In the genomic region with DNA sequence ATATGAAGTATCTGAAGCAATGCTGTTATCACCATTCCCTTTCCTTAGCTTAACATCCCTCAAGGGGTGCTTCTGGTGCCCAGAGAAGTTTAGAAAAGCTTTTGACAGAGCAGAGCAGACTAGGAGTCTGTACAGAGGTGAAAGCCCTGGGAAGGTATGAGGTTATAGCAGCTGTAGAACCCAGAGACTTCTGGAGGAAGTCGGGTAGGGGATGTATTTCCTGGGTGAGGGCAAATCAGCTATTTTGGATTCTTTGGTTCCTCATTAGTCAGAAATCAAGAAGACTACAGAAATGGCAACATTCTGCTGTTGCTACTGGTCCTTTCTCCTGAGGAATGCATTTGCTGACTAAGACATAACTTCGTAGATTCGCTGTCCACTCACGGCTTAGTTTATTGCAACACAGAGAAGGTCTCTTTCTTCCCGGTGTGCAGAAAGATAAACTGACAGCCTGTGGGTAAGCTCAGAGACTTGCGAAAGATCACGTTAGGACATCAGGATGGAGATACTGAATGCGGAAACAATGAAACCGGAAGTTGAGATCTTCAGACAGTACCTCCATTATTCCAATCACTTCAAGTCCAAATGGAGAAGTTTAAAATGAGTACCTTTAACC, we compare ENCODE assay signal across 10 cellular contexts. TPM values are rescaled to one million over a fixed set of nuclear protein-coding genes. Genes with fewer than 3 reads are reported as not detected.
DNase-seq lines count a peak whose midpoint lies in the region; ATAC-seq, FAIRE-seq and TF ChIP-seq lines count a peak whose summit lies in the region.
"Had no signal": no experiment of that assay in that cellular context is flagged by ENCODE, and none has a peak within 500 bp of the region (broad histone marks: within the 10 kb centered on the region; RNA-seq: fewer than 3 reads in every experiment).

No MANE protein-coding gene starts in this region.

- H3K4me1 ChIP-seq in H9 (ENCODE audit: insufficient read depth, low read length) = peaks cover 25% of the 10 kb centered on the region

- DNase-seq in H9 (no peak), fibroblast of the aortic adventitia (ENCODE audit: low read depth) (peak; percentile 26), pons (ENCODE audit: low spot score) (peak; percentile 84), WERI-Rb-1 (no peak), SW480 (ENCODE audit: low spot score) (no peak), frontal cortex (ENCODE audit: low spot score in 2 of 2) (no peak)
- DNase-seq: activated naive CD4-positive, alpha-beta T cell treated with Interleukin-2 at 50 U/mL for 16 hours had no signal

- no peak overlapping the region for H3K23ac ChIP-seq in H9 (ENCODE audit: insufficient read length, low read depth, low read length)

- no peak overlapping the region for H2BK20ac ChIP-seq in H9 (ENCODE audit: low read depth, low read length, poor library complexity, severe bottlenecking)

- peak overlapping the region; percentile 7 for H3K18ac ChIP-seq in H9 (ENCODE audit: insufficient read length, low read depth, low read length)

- no peaks in the 10 kb centered on the region for H3K79me2 ChIP-seq in H9 (ENCODE audit: insufficient read depth, low read length)

- H4K91ac ChIP-seq in H9 (ENCODE audit: insufficient read length, low read depth, low read length) = no peak overlapping the region

- no peaks in the 10 kb centered on the region; a peak in 1 of 7 replicates for H3K36me3 Mint-ChIP-seq in H9 (ENCODE audit: insufficient read depth in 1 of 3, low read depth in 3 of 3)

- H3K79me1 ChIP-seq in H9 (ENCODE audit: insufficient read depth, low read depth, low read length, poor library complexity, severe bottlenecking) = no peaks in the 10 kb centered on the region

- TF ChIP-seq POLR2A in Raji (IDR thresholded peaks at IDR 0.05; ENCODE audit: insufficient read depth, low read depth, low read length) = peak; percentile 31; the same call in 1 of the 2 replicates

- H3T11ph ChIP-seq in H9 (ENCODE audit: low read length) = peak overlapping the region; percentile 85

- H3K14ac ChIP-seq in H9 (ENCODE audit: insufficient read depth, low read length) = no peak overlapping the region

- no peak overlapping the region for H3K4ac ChIP-seq in H9 (ENCODE audit: low read depth, low read length)

- H4K8ac ChIP-seq in H9 (replicated peaks; ENCODE audit: insufficient read length, low read depth, low read length) = no peak overlapping the region

- H2AK5ac ChIP-seq in H9 (ENCODE audit: insufficient read length, low read length) = no peak overlapping the region

- no peak overlapping the region for H2BK15ac ChIP-seq in H9 (ENCODE audit: low read depth, low read length)

- FAIRE-seq in frontal cortex (lab: Jason Lieb, UNC) = no peak

- peaks cover 73 to 74% of the 10 kb centered on the region in 2 experiments for H3K4me1 Mint-ChIP-seq in H9

- H2BK120ac ChIP-seq in H9 (ENCODE audit: low read depth, low read length, poor library complexity, severe bottlenecking) = peak overlapping the region; percentile 87

- no peak overlapping the region for H2AFZ ChIP-seq in H9 (ENCODE audit: low read length)

- ATAC-seq in SK-N-SH treated with all-trans-retinoic acid at 6 μM for 48 hours = no peak

- H3K9ac ChIP-seq in H9 (ENCODE audit: extremely low read depth, insufficient read length, low read length) = no peak overlapping the region
- H3K9ac ChIP-seq: KMS-11 had no signal

- no peak overlapping the region for H2BK5ac ChIP-seq in H9 (ENCODE audit: insufficient read length, low read length)

- H3K27me3 Mint-ChIP-seq in H9 (ENCODE audit: low read depth) = no peaks in the 10 kb centered on the region

- H3K36me3 ChIP-seq in WERI-Rb-1 = no peaks in the 10 kb centered on the region

- no peak for TF ChIP-seq CTCF in H9 (conservative IDR thresholded peaks at IDR 0.05)
- no peak for TF ChIP-seq CTCF in fibroblast of the aortic adventitia (IDR thresholded peaks at IDR 0.05; ENCODE audit: insufficient read depth, low read length)
- no peak for TF ChIP-seq CTCF in WERI-Rb-1 (IDR thresholded peaks at IDR 0.05; ENCODE audit: low read depth, low read length)

- no peaks in the 10 kb centered on the region for H3K23me2 ChIP-seq in H9 (ENCODE audit: insufficient read length, low read depth, low read length, poor library complexity, severe bottlenecking)

- no peaks in the 10 kb centered on the region for H4K20me1 ChIP-seq in H9 (ENCODE audit: control insufficient read depth, insufficient read depth, insufficient read length)

- H3K9me3 ChIP-seq in H9 (ENCODE audit: control insufficient read depth, low read depth, low read length) (no peaks in the 10 kb centered on the region), WERI-Rb-1 (ENCODE audit: severe bottlenecking) (no peaks in the 10 kb centered on the region)

- no CpG with 5 or more reads among the region's 9 CpGs for WGBS in H9 (ENCODE audit: extremely low coverage, insufficient read length, low lambda C conversion rate)

- peak overlapping the region; percentile 57 for H3K27ac ChIP-seq in H9 (ENCODE audit: insufficient read length, low read depth, low read length)
- no peak overlapping the region for H3K27ac ChIP-seq in WERI-Rb-1
- H3K27ac ChIP-seq: KMS-11 had no signal

- H3K4me3 ChIP-seq in fibroblast of the aortic adventitia (ENCODE audit: low read depth, low read length) (no peak overlapping the region), WERI-Rb-1 (ENCODE audit: low read depth, low read length) (no peak overlapping the region)

- no peak overlapping the region for H2BK12ac ChIP-seq in H9 (ENCODE audit: insufficient read length, low read depth, low read length)

- no peaks in the 10 kb centered on the region for H3K9me3 Mint-ChIP-seq in H9

- H3K27me3 ChIP-seq in H9 (ENCODE audit: insufficient read depth, low read length) = no peaks in the 10 kb centered on the region
- no peaks in the 10 kb centered on the region for H3K27me3 ChIP-seq in WERI-Rb-1 (ENCODE audit: insufficient read depth, low read depth, severe bottlenecking)

- no peak overlapping the region for H3K56ac ChIP-seq in H9 (ENCODE audit: insufficient read length, low read depth, low read length)

- no peak overlapping the region for H3K4me2 ChIP-seq in H9 (ENCODE audit: insufficient read depth, insufficient read length, low read length)
- H3K4me2 ChIP-seq: KMS-11 had no signal

- peak overlapping the region; percentile 66 to 97 (median 85); a peak in 6 of 7 replicates for H3K27ac Mint-ChIP-seq in H9

- no peak overlapping the region for H4K5ac ChIP-seq in H9 (ENCODE audit: insufficient read length, low read depth, low read length)

- H3K4me3 Mint-ChIP-seq in H9 = no peak overlapping the region

TF ChIP-seq in SK-N-SH treated with all-trans-retinoic acid at 6 μM for 48 hours, 23 proteins besides CTCF, POLR2A, EP300 and RAD21:
- TF ChIP-seq, protein P1, sequence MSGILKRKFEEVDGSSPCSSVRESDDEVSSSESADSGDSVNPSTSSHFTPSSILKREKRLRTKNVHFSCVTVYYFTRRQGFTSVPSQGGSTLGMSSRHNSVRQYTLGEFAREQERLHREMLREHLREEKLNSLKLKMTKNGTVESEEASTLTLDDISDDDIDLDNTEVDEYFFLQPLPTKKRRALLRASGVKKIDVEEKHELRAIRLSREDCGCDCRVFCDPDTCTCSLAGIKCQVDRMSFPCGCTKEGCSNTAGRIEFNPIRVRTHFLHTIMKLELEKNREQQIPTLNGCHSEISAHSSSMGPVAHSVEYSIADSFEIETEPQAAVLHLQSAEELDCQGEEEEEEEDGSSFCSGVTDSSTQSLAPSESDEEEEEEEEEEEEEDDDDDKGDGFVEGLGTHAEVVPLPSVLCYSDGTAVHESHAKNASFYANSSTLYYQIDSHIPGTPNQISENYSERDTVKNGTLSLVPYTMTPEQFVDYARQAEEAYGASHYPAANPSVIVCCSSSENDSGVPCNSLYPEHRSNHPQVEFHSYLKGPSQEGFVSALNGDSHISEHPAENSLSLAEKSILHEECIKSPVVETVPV (CRISPR knock-in tag; IDR thresholded peaks at IDR 0.05) = no peak
- TF ChIP-seq TOX (CRISPR knock-in tag; IDR thresholded peaks at IDR 0.05; ENCODE audit: borderline replicate concordance) (no peak), ZNF565 (CRISPR knock-in tag; conservative IDR thresholded peaks at IDR 0.05; ENCODE audit: low read depth) (no peak), BACH2 (CRISPR knock-in tag; IDR thresholded peaks at IDR 0.05; ENCODE audit: borderline replicate concordance) (no peak), ISL1 (CRISPR knock-in tag; IDR thresholded peaks at IDR 0.05) (no peak), ZNF8 (CRISPR knock-in tag; IDR thresholded peaks at IDR 0.05) (no peak)
- TF ChIP-seq, protein P2, sequence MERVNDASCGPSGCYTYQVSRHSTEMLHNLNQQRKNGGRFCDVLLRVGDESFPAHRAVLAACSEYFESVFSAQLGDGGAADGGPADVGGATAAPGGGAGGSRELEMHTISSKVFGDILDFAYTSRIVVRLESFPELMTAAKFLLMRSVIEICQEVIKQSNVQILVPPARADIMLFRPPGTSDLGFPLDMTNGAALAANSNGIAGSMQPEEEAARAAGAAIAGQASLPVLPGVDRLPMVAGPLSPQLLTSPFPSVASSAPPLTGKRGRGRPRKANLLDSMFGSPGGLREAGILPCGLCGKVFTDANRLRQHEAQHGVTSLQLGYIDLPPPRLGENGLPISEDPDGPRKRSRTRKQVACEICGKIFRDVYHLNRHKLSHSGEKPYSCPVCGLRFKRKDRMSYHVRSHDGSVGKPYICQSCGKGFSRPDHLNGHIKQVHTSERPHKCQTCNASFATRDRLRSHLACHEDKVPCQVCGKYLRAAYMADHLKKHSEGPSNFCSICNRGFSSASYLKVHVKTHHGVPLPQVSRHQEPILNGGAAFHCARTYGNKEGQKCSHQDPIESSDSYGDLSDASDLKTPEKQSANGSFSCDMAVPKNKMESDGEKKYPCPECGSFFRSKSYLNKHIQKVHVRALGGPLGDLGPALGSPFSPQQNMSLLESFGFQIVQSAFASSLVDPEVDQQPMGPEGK (CRISPR knock-in tag; IDR thresholded peaks at IDR 0.05; ENCODE audit: borderline replicate concordance) = no peak
TF ChIP-seq in SK-N-SH treated with all-trans-retinoic acid at 6 μM for 48 hours: peak in this region for 0.

RNA-seq across cellular contexts. Expression of gene SESN3, which starts 25.3 kb away (rescaled TPM):
- total RNA-seq in H9 (2021) (32.0 and 36.8 TPM in 2 replicates), fibroblast of the aortic adventitia (ENCODE audit: low replicate concordance) (48.8 and 74.2 TPM in 2 replicates), frontal cortex (62.4 TPM)

Comparison
In these comparisons a context has a peak if more than half of its experiments do, and no peak if none do; other contexts are left out.
1. DNase-seq: peak in fibroblast of the aortic adventitia (single experiment) and pons (single experiment); none in H9 (single experiment), WERI-Rb-1 (single experiment), SW480 (single experiment) and frontal cortex (0 of 2).